ENCODE assay signal across 12 cellular contexts in the genomic region with DNA sequence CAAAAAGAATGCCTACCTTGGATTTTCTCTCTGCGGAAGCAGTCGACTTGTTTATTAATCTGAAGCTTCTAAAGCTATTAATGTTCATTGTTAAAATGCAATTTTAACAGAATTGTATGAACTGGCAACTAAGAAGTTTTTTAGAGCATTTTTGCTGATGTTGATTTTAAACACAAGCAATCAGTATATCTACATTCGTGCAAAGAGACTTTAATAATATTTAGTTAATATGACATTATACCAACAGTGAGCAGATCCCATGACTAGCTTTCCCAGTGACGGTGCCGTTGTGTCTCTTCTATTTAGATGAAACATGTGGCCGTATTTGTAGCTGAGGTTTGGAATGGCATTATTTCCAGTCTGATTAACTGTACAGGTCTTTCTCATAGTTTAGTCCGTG.
"Had no signal": no experiment of that assay in that cellular context is flagged by ENCODE, and none has a peak within 500 bp of the region (broad histone marks: within the 10 kb centered on the region; RNA-seq: fewer than 3 reads in every experiment).

No MANE protein-coding gene starts in this region.

- H3K4me3 Mint-ChIP-seq: activated CD4-positive, alpha-beta T cell treated with anti-CD3 and anti-CD28 coated beads for 36 hours; activated CD8-positive, alpha-beta T cell treated with anti-CD3 and anti-CD28 coated beads, Interleukin-2, amount 10 ng/mL, durations not matched to agents 7 days and 5 days; activated T-helper 1 cell treated with anti-CD3 and anti-CD28 coated beads, Interleukin-12 subunit alpha, Interleukin-12 subunit beta, Interleukin-2, Interleukin-4 antibody, amounts not matched to agents 30 ng/mL and 10 ng/mL and 1 ng/mL, durations not matched to agents 14 hours and 24 hours and 36 hours; mesothelial cell of epicardium had no signal

- DNase-seq: activated CD4-positive, alpha-beta T cell treated with anti-CD3 and anti-CD28 coated beads for 36 hours; activated CD8-positive, alpha-beta T cell treated with anti-CD3 and anti-CD28 coated beads, Interleukin-2, amount 10 ng/mL, durations not matched to agents 7 days and 5 days; activated naive CD4-positive, alpha-beta T cell; aorta; left cardiac atrium; lower lobe of right lung; pancreas; stimulated activated CD4-positive, alpha-beta T cell treated with anti-CD3 and anti-CD28 coated beads, Interleukin-4, amount 100 ng/mL, for 4 hours; stomach; tibial artery had no signal

- H3K27ac Mint-ChIP-seq: activated CD4-positive, alpha-beta T cell treated with anti-CD3 and anti-CD28 coated beads for 36 hours; activated CD8-positive, alpha-beta T cell treated with anti-CD3 and anti-CD28 coated beads, Interleukin-2, amount 10 ng/mL, durations not matched to agents 7 days and 5 days; activated T-helper 1 cell treated with anti-CD3 and anti-CD28 coated beads, Interleukin-12 subunit alpha, Interleukin-12 subunit beta, Interleukin-2, Interleukin-4 antibody, amounts not matched to agents 30 ng/mL and 10 ng/mL and 1 ng/mL, durations not matched to agents 14 hours and 24 hours and 36 hours; mesothelial cell of epicardium had no signal

- H3K9me3 Mint-ChIP-seq: mesothelial cell of epicardium had no signal

- H3K4me1 Mint-ChIP-seq: activated CD4-positive, alpha-beta T cell treated with anti-CD3 and anti-CD28 coated beads for 36 hours; mesothelial cell of epicardium had no signal

- H3K36me3 Mint-ChIP-seq: mesothelial cell of epicardium had no signal
